1 cellular context compared by ENCODE assay signal in the genomic region with DNA sequence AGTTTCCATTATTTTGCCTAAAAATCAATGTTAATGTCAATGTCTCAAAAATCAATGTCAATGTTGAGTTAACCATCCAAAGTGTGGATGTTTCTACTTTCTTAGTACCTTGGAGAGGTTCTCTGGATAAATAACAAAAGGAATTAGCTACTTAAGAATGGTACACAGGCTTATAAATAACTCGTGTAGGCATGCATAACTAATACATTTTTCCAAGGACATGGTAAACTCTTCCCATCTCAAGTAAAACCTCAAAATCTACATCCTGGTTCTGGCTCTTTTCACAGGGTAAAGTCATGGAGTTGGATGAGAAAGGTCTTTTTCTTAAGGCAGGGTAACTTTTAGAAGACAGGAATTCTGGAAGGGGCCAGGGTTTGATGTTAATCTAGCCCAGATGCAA.
TF ChIP-seq lines count a peak whose summit lies in the region.

No MANE protein-coding gene starts in this region.

TF ChIP-seq in HEK293, 187 proteins besides CTCF, POLR2A, EP300 and RAD21:
- TF ChIP-seq, protein P1, sequence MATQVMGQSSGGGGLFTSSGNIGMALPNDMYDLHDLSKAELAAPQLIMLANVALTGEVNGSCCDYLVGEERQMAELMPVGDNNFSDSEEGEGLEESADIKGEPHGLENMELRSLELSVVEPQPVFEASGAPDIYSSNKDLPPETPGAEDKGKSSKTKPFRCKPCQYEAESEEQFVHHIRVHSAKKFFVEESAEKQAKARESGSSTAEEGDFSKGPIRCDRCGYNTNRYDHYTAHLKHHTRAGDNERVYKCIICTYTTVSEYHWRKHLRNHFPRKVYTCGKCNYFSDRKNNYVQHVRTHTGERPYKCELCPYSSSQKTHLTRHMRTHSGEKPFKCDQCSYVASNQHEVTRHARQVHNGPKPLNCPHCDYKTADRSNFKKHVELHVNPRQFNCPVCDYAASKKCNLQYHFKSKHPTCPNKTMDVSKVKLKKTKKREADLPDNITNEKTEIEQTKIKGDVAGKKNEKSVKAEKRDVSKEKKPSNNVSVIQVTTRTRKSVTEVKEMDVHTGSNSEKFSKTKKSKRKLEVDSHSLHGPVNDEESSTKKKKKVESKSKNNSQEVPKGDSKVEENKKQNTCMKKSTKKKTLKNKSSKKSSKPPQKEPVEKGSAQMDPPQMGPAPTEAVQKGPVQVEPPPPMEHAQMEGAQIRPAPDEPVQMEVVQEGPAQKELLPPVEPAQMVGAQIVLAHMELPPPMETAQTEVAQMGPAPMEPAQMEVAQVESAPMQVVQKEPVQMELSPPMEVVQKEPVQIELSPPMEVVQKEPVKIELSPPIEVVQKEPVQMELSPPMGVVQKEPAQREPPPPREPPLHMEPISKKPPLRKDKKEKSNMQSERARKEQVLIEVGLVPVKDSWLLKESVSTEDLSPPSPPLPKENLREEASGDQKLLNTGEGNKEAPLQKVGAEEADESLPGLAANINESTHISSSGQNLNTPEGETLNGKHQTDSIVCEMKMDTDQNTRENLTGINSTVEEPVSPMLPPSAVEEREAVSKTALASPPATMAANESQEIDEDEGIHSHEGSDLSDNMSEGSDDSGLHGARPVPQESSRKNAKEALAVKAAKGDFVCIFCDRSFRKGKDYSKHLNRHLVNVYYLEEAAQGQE (tag by site-specific recombination; IDR thresholded peaks at IDR 0.05) = peak; percentile 40; the same call in 1 of the 2 replicates
- TF ChIP-seq ZNF391 (tag by site-specific recombination; IDR thresholded peaks at IDR 0.05; ENCODE audit: borderline replicate concordance, low read depth) (no peak), SCRT1 (tag by site-specific recombination; IDR thresholded peaks at IDR 0.05; ENCODE audit: borderline replicate concordance) (no peak), ZNF174 (tag by site-specific recombination; IDR thresholded peaks at IDR 0.05) (no peak), ZNF148 (tag by site-specific recombination; IDR thresholded peaks at IDR 0.05; ENCODE audit: borderline replicate concordance) (no peak), OSR2 (tag by site-specific recombination; IDR thresholded peaks at IDR 0.05) (no peak), ZNF404 (tag by site-specific recombination; IDR thresholded peaks at IDR 0.05) (no peak), ZSCAN30 (tag by site-specific recombination; IDR thresholded peaks at IDR 0.05) (no peak)
